In the genomic region with DNA sequence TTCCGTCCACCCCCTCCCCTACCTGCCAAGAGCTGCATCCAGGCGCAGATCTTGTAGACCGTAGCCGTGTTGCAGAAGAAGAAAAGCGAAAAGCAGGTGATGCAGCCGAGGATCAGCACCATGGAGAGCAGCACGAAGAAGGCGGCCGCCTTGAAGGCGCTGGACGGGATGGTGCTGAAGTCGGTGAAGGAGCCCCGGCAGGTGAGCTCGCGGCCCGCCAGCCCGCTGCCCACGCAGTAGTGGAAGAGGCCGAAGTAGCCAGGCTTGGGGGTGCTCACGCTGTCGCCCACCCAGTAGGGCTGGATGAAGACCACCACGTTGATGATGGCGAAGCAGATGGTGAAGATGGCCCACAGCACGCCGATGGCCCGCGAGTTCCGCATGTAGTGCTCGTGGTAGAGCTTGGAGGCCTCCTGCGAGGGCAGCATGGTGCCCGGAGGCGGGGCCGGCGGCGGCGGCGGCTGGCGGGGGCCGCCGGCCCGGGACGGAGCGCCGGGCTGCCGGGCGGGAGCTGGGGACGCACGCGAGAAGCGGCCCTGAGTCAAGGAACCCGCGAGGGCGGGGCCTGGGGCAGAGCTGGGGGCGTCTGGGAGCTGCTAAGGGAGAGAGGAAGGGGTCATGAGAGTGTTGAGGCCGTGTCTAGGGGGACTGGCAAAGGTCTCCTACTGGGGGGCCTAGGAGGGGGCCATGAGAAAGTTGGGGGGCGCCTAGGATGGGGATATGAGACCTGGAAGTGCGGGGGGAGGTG, we compare ENCODE assay signal across 10 cellular contexts. TPM values are rescaled to one million over a fixed set of nuclear protein-coding genes. Genes with fewer than 3 reads are reported as not detected.
DNase-seq lines count a peak whose midpoint lies in the region; ATAC-seq and TF ChIP-seq lines count a peak whose summit lies in the region.
"Had no signal": no experiment of that assay in that cellular context is flagged by ENCODE, and none has a peak within 500 bp of the region (broad histone marks: within the 10 kb centered on the region; RNA-seq: fewer than 3 reads in every experiment).

No MANE protein-coding gene starts in this region.

- H3K36me3 Mint-ChIP-seq in osteocyte (ENCODE audit: unreplicated experiment): peaks cover 2% of the 10 kb centered on the region

- H3K27ac ChIP-seq in fibroblast of lung (ENCODE audit: insufficient read depth, low read length): no peak overlapping the region
- H3K27ac ChIP-seq: BLaER1 had no signal

- H3K9me3 Mint-ChIP-seq in osteocyte (ENCODE audit: unreplicated experiment): peaks cover 3% of the 10 kb centered on the region

- H3K27ac Mint-ChIP-seq in osteocyte (ENCODE audit: unreplicated experiment): no peak overlapping the region

- TF ChIP-seq CTCF in fibroblast of lung (conservative IDR thresholded peaks at IDR 0.05 in 1 of 2, IDR thresholded peaks at IDR 0.05 in 1 of 2; ENCODE audit: low read depth in 1 of 2, low read length in 2 of 2): no peak
- no peak for TF ChIP-seq CTCF in osteocyte (IDR thresholded peaks at IDR 0.05)

- H3K4me2 ChIP-seq in fibroblast of lung (ENCODE audit: extremely low read depth, insufficient read depth, low read length): no peak overlapping the region
- H3K4me2 ChIP-seq: BLaER1 had no signal

- no peaks in the 10 kb centered on the region for H3K9me3 ChIP-seq in fibroblast of lung (ENCODE audit: control insufficient read depth, insufficient read depth, low read depth, low read length)

- no peak overlapping the region for H3K4me3 Mint-ChIP-seq in osteocyte (ENCODE audit: unreplicated experiment)

- H2AFZ ChIP-seq in fibroblast of lung (ENCODE audit: low read length): no peak overlapping the region

- H3K4me3 ChIP-seq in fibroblast of lung (replicated peaks in 1 of 4; ENCODE audit: control extremely low read depth in 1 of 4, insufficient read depth in 1 of 4, low read depth in 3 of 4, low read length in 4 of 4): no peak overlapping the region
- H3K4me3 ChIP-seq: BLaER1 had no signal

- H3K9ac ChIP-seq in fibroblast of lung (ENCODE audit: insufficient read depth, low read length): no peak overlapping the region
- H3K9ac ChIP-seq: BLaER1 had no signal

- H3K36me3 ChIP-seq in fibroblast of lung (ENCODE audit: control insufficient read depth, insufficient read depth, low read length): no peaks in the 10 kb centered on the region
- H3K36me3 ChIP-seq: BLaER1 had no signal

- peaks cover 40% of the 10 kb centered on the region for H3K27me3 Mint-ChIP-seq in osteocyte (ENCODE audit: unreplicated experiment)

- ATAC-seq in HG03095 (IDR thresholded peaks at IDR 0.05; ENCODE audit: unreplicated experiment): no peak
- no peak for ATAC-seq in HG03571 (IDR thresholded peaks at IDR 0.05; ENCODE audit: unreplicated experiment)
- ATAC-seq in HG03025 (IDR thresholded peaks at IDR 0.05; ENCODE audit: low FRiP score, unreplicated experiment): no peak

- H4K20me1 ChIP-seq in fibroblast of lung (ENCODE audit: control insufficient read depth, extremely low read depth, insufficient read depth, low read length): no peaks in the 10 kb centered on the region
- H4K20me1 ChIP-seq: BLaER1 had no signal

- H3K4me1 ChIP-seq in fibroblast of lung (ENCODE audit: control insufficient read depth, extremely low read depth, insufficient read depth, low read length): no peaks in the 10 kb centered on the region
- H3K4me1 ChIP-seq: BLaER1 had no signal

- peaks cover 3% of the 10 kb centered on the region for H3K4me1 Mint-ChIP-seq in osteocyte (ENCODE audit: unreplicated experiment)

- no peaks in the 10 kb centered on the region for H3K79me2 ChIP-seq in fibroblast of lung (ENCODE audit: control insufficient read depth, insufficient read depth, low read length)

- DNase-seq in NCI-H524 (lab: John Stamatoyannopoulos, UW) (peak; percentile 12 to 45), NCI-H524 treated with DMSO at 0.1 percent for 48 hours (lab: John Stamatoyannopoulos, UW) (no peak), fibroblast of lung (ENCODE audit: low read depth in 2 of 2) (peak; percentile 48 to 62), osteocyte (ENCODE audit: extremely low spot score, unreplicated experiment) (peak; percentile 56)
- DNase-seq in activated CD4-positive, alpha-beta T cell treated with anti-CD3 and anti-CD28 coated beads, Interleukin-2, amount 50 U/mL, for 1 hour: peak; percentile 39

- no peaks in the 10 kb centered on the region for H3K27me3 ChIP-seq in fibroblast of lung (ENCODE audit: control insufficient read depth, insufficient read depth, low read length)
- H3K27me3 ChIP-seq: BLaER1 had no signal

RNA-seq across cellular contexts. Expression of gene LHFPL4, which starts 1.2 kb away (rescaled TPM):
- under 0.01 and 0.17 TPM in 2 replicates for total RNA-seq in fibroblast of lung
- 0.01 TPM in 1 of 2 replicates, not detected in the other for polyA plus RNA-seq in fibroblast of lung
- polyA plus RNA-seq in fibroblast of lung (2012): 0.02 TPM in 2 replicates
- polyA minus RNA-seq in fibroblast of lung (ENCODE audit: low replicate concordance): not detected in 2 replicates
- total RNA-seq in osteocyte: not detected in 2 replicates
- total RNA-seq: T-helper 2 cell treated with Interferon-gamma antibody and Interleukin-4, amounts not matched to agents 100 ng/mL and 5 ng/mL, for 36 hours had no signal
